ENCODE assay signal across 17 cellular contexts in genomic region chr6:139037490-139037889, GRCh38. TPM values are rescaled to one million over a fixed set of nuclear protein-coding genes. Genes with fewer than 3 reads are reported as not detected.
A peak's percentile ranks its signal among the peaks of the same experiment; 100 is the strongest.
DNase-seq lines count a peak whose midpoint lies in the region; ATAC-seq and TF ChIP-seq lines count a peak whose summit lies in the region.
"Had no signal": no experiment of that assay in that cellular context is flagged by ENCODE, and none has a peak within 500 bp of the region (broad histone marks: within the 10 kb centered on the region; RNA-seq: fewer than 3 reads in every experiment).

No MANE protein-coding gene starts in this region.

- no peak for ATAC-seq in GM21390 (IDR thresholded peaks at IDR 0.05; ENCODE audit: unreplicated experiment)
- ATAC-seq: esophagus mucosa, mucosa of descending colon had no signal

- H3K4me3 ChIP-seq in ACC112 (ENCODE audit: low read depth, low read length), result no peak overlapping the region
- no peak overlapping the region for H3K4me3 ChIP-seq in suprapubic skin
- no peak overlapping the region for H3K4me3 ChIP-seq in tibial artery
- H3K4me3 ChIP-seq: mucosa of descending colon, vagina had no signal

- peaks cover 4% of the 10 kb centered on the region for H3K79me2 ChIP-seq in ACC112 (ENCODE audit: control insufficient read depth, insufficient read depth, low read length, unreplicated experiment)

- TF ChIP-seq POLR2A in suprapubic skin (IDR thresholded peaks at IDR 0.05), result no peak

- H3K27me3 ChIP-seq in ACC112 (ENCODE audit: insufficient read depth, low read length) (no peaks in the 10 kb centered on the region), suprapubic skin (no peaks in the 10 kb centered on the region), tibial artery (no peaks in the 10 kb centered on the region)
- H3K27me3 ChIP-seq: vagina had no signal

- no peak overlapping the region for H2AFZ ChIP-seq in ACC112 (ENCODE audit: low read length, unreplicated experiment)

- H3K9me3 ChIP-seq in suprapubic skin (no peaks in the 10 kb centered on the region), tibial artery (no peaks in the 10 kb centered on the region)
- H3K9me3 ChIP-seq: mucosa of descending colon, vagina had no signal

- peaks cover 9% of the 10 kb centered on the region for H3K4me1 ChIP-seq in ACC112 (ENCODE audit: control insufficient read depth, insufficient read depth, low read length, unreplicated experiment)
- no peaks in the 10 kb centered on the region for H3K4me1 ChIP-seq in suprapubic skin
- H3K4me1 ChIP-seq in tibial artery, result no peaks in the 10 kb centered on the region
- H3K4me1 ChIP-seq: vagina had no signal

- H3K36me3 ChIP-seq in ACC112 (ENCODE audit: insufficient read depth, low read length), result peaks cover 9% of the 10 kb centered on the region
- peaks cover 28% of the 10 kb centered on the region for H3K36me3 ChIP-seq in suprapubic skin
- H3K36me3 ChIP-seq in tibial artery, result peaks cover under 1 to 30% (median 5%) of the 10 kb centered on the region in 3 donors
- H3K36me3 ChIP-seq: vagina had no signal

- TF ChIP-seq EP300 in suprapubic skin (IDR thresholded peaks at IDR 0.05), result no peak

- whole genome bisulfite sequencing in suprapubic skin, result 70% methylated on average over 5 of the region's 5 CpGs

- TF ChIP-seq CTCF in suprapubic skin (IDR thresholded peaks at IDR 0.05), result no peak
- TF ChIP-seq CTCF in tibial artery (IDR thresholded peaks at IDR 0.05), result no peak

- intact Hi-C loops in tibial artery (cut with DNase I; ENCODE audit: low total_unique reads), result no loop called here

- DNase-seq in EL (peak; percentile 42), amniotic epithelial cell (ENCODE audit: low read depth) (peak; percentile 64), hepatic stellate cell (ENCODE audit: low spot score) (peak; percentile 64), suprapubic skin (ENCODE audit: low spot score in 2 of 2) (no peak), NCI-H526 (lab: John Stamatoyannopoulos, UW) (no peak), tibial artery (no peak)
- DNase-seq: activated gamma-delta T cell, GOT3, mucosa of descending colon, NCI-H1930, NCI-H82, posterior cingulate gyrus had no signal

- H3K27ac ChIP-seq in ACC112 (ENCODE audit: low read depth, low read length) (peak overlapping the region; percentile 48), suprapubic skin (no peak overlapping the region), tibial artery (no peak overlapping the region)
- H3K27ac ChIP-seq: C4-2B, vagina had no signal

RNA-seq across cellular contexts. Expression of gene ABRACL, which starts 8.9 kb away (rescaled TPM):
- total RNA-seq in suprapubic skin, result 10 to 100 TPM; 12.0 to 25.0 (median 16.0) TPM

RNA-seq across cellular contexts. Expression of gene REPS1, which starts 49.4 kb away (rescaled TPM):
- 100 to 1,000 TPM in 1 of 4 donors, 10 to 100 TPM in 3; 44.5 to 187 (median 70.4) TPM for total RNA-seq in suprapubic skin

Comparison
In these comparisons a context has a peak if more than half of its experiments do, and no peak if none do; other contexts are left out.
1. DNase-seq: peak in EL (single experiment), amniotic epithelial cell (single experiment) and hepatic stellate cell (single experiment); none in suprapubic skin (0 of 2), NCI-H526 (0 of 2) and tibial artery (0 of 2).